Comparison of ENCODE assay signal across 1 cellular context in the genomic region with DNA sequence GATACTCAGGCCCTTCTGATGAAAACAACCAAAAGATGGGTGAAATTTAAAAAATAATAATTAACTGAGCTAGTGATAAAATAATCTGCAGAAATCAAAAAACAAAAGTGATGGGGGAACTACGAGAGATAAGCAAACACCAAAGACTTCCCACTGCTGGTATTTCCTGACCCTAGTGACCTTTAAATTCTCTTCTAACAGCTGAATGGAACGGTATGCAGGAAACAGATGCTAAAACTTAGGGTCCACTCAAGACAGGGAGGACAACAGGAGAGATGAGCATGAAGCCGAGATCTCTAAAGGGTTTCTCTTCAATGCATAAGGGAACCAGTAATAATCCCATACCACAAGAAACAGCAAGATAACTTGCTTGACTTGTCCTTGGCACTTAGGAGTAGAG.
TF ChIP-seq lines count a peak whose summit lies in the region.

No MANE protein-coding gene starts in this region.

TF ChIP-seq in HepG2, 621 proteins besides CTCF, POLR2A, EP300 and RAD21:
- TF ChIP-seq NR2F6 (IDR thresholded peaks at IDR 0.05) (peak; percentile 48; the same call in 1 of the 2 replicates), NR2F6 (CRISPR knock-in tag; IDR thresholded peaks at IDR 0.05) (0 out of 2 replicates have a peak, but pooled peaks have one; percentile 13), FOXO1 (CRISPR knock-in tag; IDR thresholded peaks at IDR 0.05) (no peak)
